Comparison of ENCODE assay signal across 30 cellular contexts in the genomic region with DNA sequence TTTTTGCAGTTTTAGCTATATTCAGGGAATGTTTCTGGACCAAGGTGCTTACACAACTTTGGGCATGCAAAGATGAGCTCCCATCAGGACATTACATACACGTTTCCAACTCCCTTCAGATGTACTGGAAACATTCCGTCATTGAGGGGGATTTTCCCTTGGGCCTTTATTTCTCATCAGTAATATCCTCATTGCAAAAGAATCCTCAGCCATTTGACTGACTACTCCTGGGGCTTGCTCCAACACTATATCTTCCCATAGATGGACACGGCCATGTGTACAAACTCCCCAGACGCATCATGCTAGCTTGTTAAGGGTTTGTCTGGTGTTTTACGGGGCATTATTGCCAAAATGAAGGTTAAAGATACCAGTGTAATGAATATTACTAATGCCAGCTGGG. TPM values are rescaled to one million over a fixed set of nuclear protein-coding genes. Genes with fewer than 3 reads are reported as not detected.
DNase-seq lines count a peak whose midpoint lies in the region; ATAC-seq and TF ChIP-seq lines count a peak whose summit lies in the region.
"Had no signal": no experiment of that assay in that cellular context is flagged by ENCODE, and none has a peak within 500 bp of the region (broad histone marks: within the 10 kb centered on the region; RNA-seq: fewer than 3 reads in every experiment).

No MANE protein-coding gene starts in this region.

- no peak overlapping the region for H2AK5ac ChIP-seq in IMR-90 (ENCODE audit: low read depth, low read length)
- H2AK5ac ChIP-seq in mesenchymal stem cell (ENCODE audit: low read length, severe bottlenecking), result peak overlapping the region; percentile 30

- 0 out of 2 replicates have a peak, but pooled peaks cover 2% of the 10 kb centered on the region for H3K9me1 ChIP-seq in IMR-90 (ENCODE audit: insufficient read depth, low read length)

- peak overlapping the region; percentile 48 to 81 for H2BK12ac ChIP-seq in mesenchymal stem cell (ENCODE audit: low read length in 2 of 2)

- CTCF ChIA-PET in IMR-90 (lab: Yijun Ruan, JAX), result interaction anchor here (0.6 kb wide), 1 partner anchor 123 kb away, joined by 4 read pairs; no protein-coding TSS in a partner anchor

- H3K9me3 Mint-ChIP-seq in chondrocyte (ENCODE audit: low read depth) (no peaks in the 10 kb centered on the region), CD14-positive monocyte (peaks cover 0 to 5% (median 0%) of the 10 kb centered on the region in 7 donors)
- H3K9me3 Mint-ChIP-seq: activated naive CD8-positive, alpha-beta T cell treated with anti-CD3 and anti-CD28 coated beads, Interleukin-2, amount 50 U/mL, for 24 hours; memory B cell; T-cell had no signal

- H3K27ac Mint-ChIP-seq in chondrocyte (ENCODE audit: unreplicated experiment) (peak overlapping the region; percentile 41), CD14-positive monocyte (no peak overlapping the region)
- H3K27ac Mint-ChIP-seq: activated CD8-positive, alpha-beta T cell treated with anti-CD3 and anti-CD28 coated beads, Interleukin-2, amount 10 ng/mL, durations not matched to agents 7 days and 5 days; activated naive CD8-positive, alpha-beta T cell treated with anti-CD3 and anti-CD28 coated beads, Interleukin-2, amount 50 U/mL, for 24 hours; memory B cell; T-cell had no signal

- no peak overlapping the region for H3K4me3 ChIP-seq in AG09309 (ENCODE audit: control insufficient read depth, low read depth, low read length)
- no peak overlapping the region for H3K4me3 ChIP-seq in IMR-90 (ENCODE audit: insufficient read depth, low read depth, low read length)
- H3K4me3 ChIP-seq in mesenchymal stem cell (ENCODE audit: insufficient read depth in 1 of 2, low read depth in 1 of 2, low read length in 2 of 2), result no peak overlapping the region
- no peak overlapping the region for H3K4me3 ChIP-seq in tibial artery
- H3K4me3 ChIP-seq: Peyer's patch, SJSA1, spleen had no signal

- H2BK5ac ChIP-seq in IMR-90 (ENCODE audit: low read depth, low read length, poor library complexity, severe bottlenecking) (no peak overlapping the region), mesenchymal stem cell (ENCODE audit: low read depth, low read length, poor library complexity, severe bottlenecking) (no peak overlapping the region)

- intact Hi-C loops in IMR-90 (cut with micrococcal nuclease), result no loop called here
- intact Hi-C loops in CD14-positive monocyte (cut with micrococcal nuclease), result no loop called here
- intact Hi-C loops in tibial artery (cut with DNase I; ENCODE audit: low total_unique reads), result no loop called here

- H3K14ac ChIP-seq in IMR-90 (replicated peaks; ENCODE audit: low read depth, low read length) (no peak overlapping the region), mesenchymal stem cell (ENCODE audit: low read length in 2 of 2) (no peak overlapping the region)

- peak overlapping the region; percentile 28 for H2AK9ac ChIP-seq in IMR-90 (replicated peaks; ENCODE audit: low read depth, low read length, poor library complexity)

- H3K9me3 ChIP-seq in IMR-90 (ENCODE audit: control insufficient read depth, insufficient read depth, low read length) (no peaks in the 10 kb centered on the region), mesenchymal stem cell (ENCODE audit: control insufficient read depth, low read length) (no peaks in the 10 kb centered on the region), tibial artery (no peaks in the 10 kb centered on the region)
- H3K9me3 ChIP-seq: neutrophil, Peyer's patch, SJSA1, spleen had no signal

- no peak overlapping the region for H2BK20ac ChIP-seq in IMR-90 (ENCODE audit: low read depth, low read length)

- H3K4me2 ChIP-seq in IMR-90 (ENCODE audit: low read depth, low read length) (no peak overlapping the region), mesenchymal stem cell (ENCODE audit: low read length, poor library complexity, severe bottlenecking) (no peak overlapping the region)

- DNase-seq in AG09309 (ENCODE audit: low read depth), result peak; percentile 84
- peak; percentile 37 for DNase-seq in IMR-90
- DNase-seq in chondrocyte (ENCODE audit: low spot score), result no peak
- peak; percentile 83 for DNase-seq in mesenchymal stem cell
- DNase-seq in CD14-positive monocyte (ENCODE audit: low spot score), result no peak
- no peak for DNase-seq in activated CD4-positive, alpha-beta T cell treated with anti-CD3 and anti-CD28 coated beads, Interleukin-2, amount 50 U/mL, for 1 hour
- DNase-seq in cerebellum (ENCODE audit: low spot score), result no peak
- DNase-seq in tibial artery, result no peak
- DNase-seq: ACHN; activated CD4-positive, alpha-beta T cell treated with anti-CD3 and anti-CD28 coated beads for 1 hour; activated CD8-positive, alpha-beta T cell treated with anti-CD3 and anti-CD28 coated beads, Interleukin-2, amount 10 ng/mL, durations not matched to agents 7 days and 5 days; activated gamma-delta T cell; activated naive CD8-positive, alpha-beta T cell treated with anti-CD3 and anti-CD28 coated beads, Interleukin-2, amount 50 U/mL, for 24 hours; activated T-cell treated with anti-CD3 and anti-CD28 coated beads, Interleukin-2, amount 50 U/mL, for 1 hour; Calu3; cortex of kidney; KG1; kidney glomerular epithelial cell; NCI-H146; NCI-H510A treated with DMSO at 0.1 percent for 48 hours; Peyer's patch; spleen; stimulated activated CD4-positive, alpha-beta T cell treated with anti-CD3 and anti-CD28 coated beads, Interleukin-4, amount 100 ng/mL, for 4 hours; stimulated activated naive CD4-positive, alpha-beta T cell treated with Interleukin-2 at 50 U/mL for 16 hours; T-cell had no signal

- H3K27me3 Mint-ChIP-seq in chondrocyte (ENCODE audit: low read depth) (no peaks in the 10 kb centered on the region), CD14-positive monocyte (ENCODE audit: low read depth in 3 of 3) (peaks cover 0 to 2% (median 2%) of the 10 kb centered on the region in 3 donors)
- H3K27me3 Mint-ChIP-seq: activated naive CD8-positive, alpha-beta T cell treated with anti-CD3 and anti-CD28 coated beads, Interleukin-2, amount 50 U/mL, for 24 hours; memory B cell; T-cell had no signal

- H3K4me1 ChIP-seq in IMR-90 (ENCODE audit: control insufficient read depth, insufficient read depth, low read length) (peaks cover 5% of the 10 kb centered on the region; the same call in 1 of the 2 replicates), mesenchymal stem cell (ENCODE audit: control insufficient read depth, insufficient read depth, low read depth, low read length) (peaks cover 8% of the 10 kb centered on the region), tibial artery (peaks cover 0 to 5% (median 0%) of the 10 kb centered on the region in 4 donors)
- H3K4me1 ChIP-seq: Peyer's patch had no signal

- H2BK15ac ChIP-seq in IMR-90 (ENCODE audit: low read depth, low read length) (no peak overlapping the region), mesenchymal stem cell (ENCODE audit: low read depth, poor library complexity, severe bottlenecking) (no peak overlapping the region)

- TF ChIP-seq CTCF in AG09309 (IDR thresholded peaks at IDR 0.05; ENCODE audit: control insufficient read depth, insufficient read depth, low read depth, low read length, missing control alignments), result no peak
- no peak for TF ChIP-seq CTCF in IMR-90 (conservative IDR thresholded peaks at IDR 0.05; ENCODE audit: low read depth, low read length)
- TF ChIP-seq CTCF in chondrocyte (IDR thresholded peaks at IDR 0.05), result no peak
- TF ChIP-seq CTCF in CD14-positive monocyte (IDR thresholded peaks at IDR 0.05), result no peak
- no peak for TF ChIP-seq CTCF in tibial artery (IDR thresholded peaks at IDR 0.05)

- no peak overlapping the region for H3K23ac ChIP-seq in IMR-90 (ENCODE audit: low read depth, low read length)
- no peak overlapping the region for H3K23ac ChIP-seq in mesenchymal stem cell (ENCODE audit: low read length in 2 of 2)

- no peak for TF ChIP-seq RAD21 in IMR-90 (IDR thresholded peaks at IDR 0.05; ENCODE audit: low read length)

- H3K79me1 ChIP-seq in IMR-90 (ENCODE audit: low read depth in 1 of 2, low read length in 2 of 2) (no peaks in the 10 kb centered on the region), mesenchymal stem cell (replicated peaks; ENCODE audit: low read length, poor library complexity, severe bottlenecking) (no peaks in the 10 kb centered on the region)

- no peak overlapping the region for H4K5ac ChIP-seq in IMR-90 (ENCODE audit: low read depth, low read length)

- WGBS in IMR-90 (ENCODE audit: extremely low coverage in 2 of 2, insufficient read length in 1 of 2), 2 experiments, result 60% methylated on average over 3 of the region's 5 CpGs; no CpG with 5 or more reads in 1 of the 2 experiments
- 70% methylated on average over 5 of the region's 5 CpGs for WGBS in mesenchymal stem cell

- H3K4me1 Mint-ChIP-seq in chondrocyte (ENCODE audit: low read depth) (peaks cover 17% of the 10 kb centered on the region), CD14-positive monocyte (peaks cover 37% of the 10 kb centered on the region)

- H3K9ac ChIP-seq in IMR-90 (ENCODE audit: low read depth, low read length) (no peak overlapping the region), mesenchymal stem cell (ENCODE audit: low read length) (peak overlapping the region; percentile 15)

- H4K91ac ChIP-seq in IMR-90 (ENCODE audit: insufficient read depth, low read depth, low read length), result no peak overlapping the region
- peak overlapping the region; percentile 55 for H4K91ac ChIP-seq in mesenchymal stem cell (ENCODE audit: low read length)

- H3K36me3 Mint-ChIP-seq in chondrocyte (ENCODE audit: low read depth) (no peaks in the 10 kb centered on the region), CD14-positive monocyte (no peaks in the 10 kb centered on the region)
- H3K36me3 Mint-ChIP-seq: memory B cell, T-cell had no signal

- dilution Hi-C loops in IMR-90 (cut with HindIII; ENCODE audit: low sequenced_read_pairs, unreplicated experiment), result no loop called here

- H4K8ac ChIP-seq in IMR-90 (ENCODE audit: low read depth in 2 of 2, low read length in 2 of 2), result no peak overlapping the region
- no peak overlapping the region for H4K8ac ChIP-seq in mesenchymal stem cell (ENCODE audit: low read length)

- no peak overlapping the region for H3K27ac ChIP-seq in IMR-90 (ENCODE audit: insufficient read depth, low read length)
- H3K27ac ChIP-seq in mesenchymal stem cell (ENCODE audit: low read length, poor library complexity, severe bottlenecking), result no peak overlapping the region
- no peak overlapping the region for H3K27ac ChIP-seq in tibial artery
- H3K27ac ChIP-seq: C4-2B, Peyer's patch, SJSA1 had no signal

- H2BK120ac ChIP-seq in IMR-90 (ENCODE audit: low read depth, low read length) (no peak overlapping the region), mesenchymal stem cell (ENCODE audit: low read depth, low read length) (no peak overlapping the region)

- H3K4ac ChIP-seq in IMR-90 (ENCODE audit: low read depth, low read length), result no peak overlapping the region
- H3K4ac ChIP-seq in mesenchymal stem cell (ENCODE audit: low read depth in 1 of 2, low read length in 2 of 2), result no peak overlapping the region

- no peak overlapping the region for H3K18ac ChIP-seq in IMR-90 (ENCODE audit: low read depth, low read length)
- H3K18ac ChIP-seq in mesenchymal stem cell (ENCODE audit: low read depth in 1 of 2, low read length in 2 of 2), result no peak overlapping the region

- H3K36me3 ChIP-seq in IMR-90 (ENCODE audit: control insufficient read depth, insufficient read depth, low read length), result no peaks in the 10 kb centered on the region
- H3K36me3 ChIP-seq in mesenchymal stem cell (ENCODE audit: control insufficient read depth in 1 of 2, insufficient read depth in 2 of 2, low read depth in 1 of 2, low read length in 2 of 2), result no peaks in the 10 kb centered on the region
- H3K36me3 ChIP-seq in tibial artery, result no peaks in the 10 kb centered on the region
- H3K36me3 ChIP-seq: neutrophil, Peyer's patch, SJSA1, spleen had no signal

- no peak overlapping the region for H3K4me3 Mint-ChIP-seq in chondrocyte (ENCODE audit: unreplicated experiment)
- H3K4me3 Mint-ChIP-seq in CD14-positive monocyte, result no peak overlapping the region
- H3K4me3 Mint-ChIP-seq: activated CD8-positive, alpha-beta T cell treated with anti-CD3 and anti-CD28 coated beads, Interleukin-2, amount 10 ng/mL, durations not matched to agents 7 days and 5 days; activated naive CD8-positive, alpha-beta T cell treated with anti-CD3 and anti-CD28 coated beads, Interleukin-2, amount 50 U/mL, for 24 hours; memory B cell; T-cell had no signal

- in situ Hi-C loops in IMR-90 (cut with MboI; ENCODE audit: low sequenced_read_pairs), result no loop called here

- no peak for ATAC-seq in IMR-90 (ENCODE audit: low read depth)
- ATAC-seq: activated CD8-positive, alpha-beta T cell treated with anti-CD3 and anti-CD28 coated beads, Interleukin-2, amount 10 ng/mL, durations not matched to agents 7 days and 5 days; activated naive CD8-positive, alpha-beta T cell treated with anti-CD3 and anti-CD28 coated beads, Interleukin-2, amount 50 U/mL, for 24 hours; esophagus mucosa; T-cell had no signal

- H4K20me1 ChIP-seq in IMR-90 (ENCODE audit: insufficient read depth, low read length), result no peaks in the 10 kb centered on the region

- H2AFZ ChIP-seq in IMR-90 (replicated peaks; ENCODE audit: low read length, poor library complexity) (no peak overlapping the region), mesenchymal stem cell (ENCODE audit: low read depth, low read length) (no peak overlapping the region)

- no peak overlapping the region for H3K56ac ChIP-seq in IMR-90 (ENCODE audit: extremely low read depth, insufficient read depth, low read length)

- TF ChIP-seq POLR2A in IMR-90 (IDR thresholded peaks at IDR 0.05; ENCODE audit: low read depth, low read length), result no peak

- POLR2A ChIA-PET in IMR-90 (lab: Charles Lee; ENCODE audit: unreplicated experiment), result no interaction called here

- no TSS peak for BruUV-seq in IMR-90 (replicated peaks; lab: Mats Ljungman, UMichigan)

- H3K27me3 ChIP-seq in IMR-90 (ENCODE audit: control insufficient read depth, insufficient read depth, low read length) (no peaks in the 10 kb centered on the region), mesenchymal stem cell (ENCODE audit: control insufficient read depth in 1 of 2, insufficient read depth in 1 of 2, low read length in 2 of 2) (no peaks in the 10 kb centered on the region), tibial artery (no peaks in the 10 kb centered on the region)
- H3K27me3 ChIP-seq: neutrophil, Peyer's patch, SJSA1, spleen had no signal

RNA-seq across cellular contexts. Expression of a gene that starts 59.3 kb away (rescaled TPM):
- total RNA-seq in IMR-90 (2012; rRNA removed) (33.9 and 35.0 TPM in 2 replicates), chondrocyte (18.5 to 26.3 TPM (median 19.3 TPM) in 3 replicates), cerebellum (81.5 TPM)
- polyA plus RNA-seq in IMR-90 (2012; rRNA removed) (11.2 and 12.5 TPM in 2 replicates), CD14-positive monocyte (10 to 100 TPM; 10.6 to 10.9 TPM)
- polyA plus RNA-seq in IMR-90 (2012; cell fraction: cytosol; rRNA removed), result 2.8 and 4.3 TPM in 2 replicates
- 3.5 and 23.2 TPM in 2 replicates for polyA plus RNA-seq in IMR-90 (2012; cell fraction: nucleus; rRNA removed; ENCODE audit: low replicate concordance)
- polyA plus RNA-seq in mesenchymal stem cell (2013, experiment 1 of 2), result 12.5 TPM
- 12.7 TPM for polyA plus RNA-seq in mesenchymal stem cell (2013, experiment 2 of 2)

Comparison
In these comparisons a context has a peak if more than half of its experiments do, and no peak if none do; other contexts are left out.
1. DNase-seq: peak in AG09309 (single experiment), IMR-90 (single experiment) and mesenchymal stem cell (single experiment); none in chondrocyte (single experiment), CD14-positive monocyte (single experiment), activated CD4-positive, alpha-beta T cell treated with anti-CD3 and anti-CD28 coated beads, Interleukin-2, amount 50 U/mL, for 1 hour (single experiment), cerebellum (single experiment) and tibial artery (0 of 2).